ENCODE assay signal across 2 cellular contexts in the genomic region with DNA sequence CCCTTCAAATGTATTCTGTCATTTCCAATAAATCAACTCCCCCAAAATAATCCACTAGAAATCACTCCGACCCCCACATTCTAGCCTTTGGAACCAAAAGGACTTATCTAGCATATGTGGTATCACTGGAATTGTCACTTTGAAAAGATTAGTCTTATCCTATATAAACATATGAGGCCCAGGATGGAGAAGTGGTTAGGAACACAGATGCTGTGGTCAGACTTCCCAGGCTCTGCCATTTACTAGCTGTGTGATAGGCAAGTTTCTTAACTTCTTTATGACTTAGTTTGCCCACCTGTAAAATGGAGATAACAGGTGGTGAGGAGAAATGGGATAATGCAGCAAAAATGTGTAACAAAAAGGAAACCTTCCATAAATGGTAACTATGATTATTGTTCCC.
TF ChIP-seq lines count a peak whose summit lies in the region.

No MANE protein-coding gene starts in this region.

TF ChIP-seq in GM12878, 131 proteins besides CTCF, POLR2A, EP300 and RAD21 (continues in another document):
- TF ChIP-seq SMARCA5 (IDR thresholded peaks at IDR 0.05) (no peak), FOXM1 (IDR thresholded peaks at IDR 0.05; ENCODE audit: low read depth, low read length) (no peak), TARDBP (IDR thresholded peaks at IDR 0.05; ENCODE audit: borderline replicate concordance) (no peak), IKZF1 (conservative IDR thresholded peaks at IDR 0.05) (no peak), IRF4 (IDR thresholded peaks at IDR 0.05; ENCODE audit: low read depth, low read length) (no peak), ZNF622 (IDR thresholded peaks at IDR 0.05) (no peak), SUPT20H (IDR thresholded peaks at IDR 0.05; ENCODE audit: borderline replicate concordance, control insufficient read depth, low read depth, low read length) (no peak)
- TF ChIP-seq, protein P1, sequence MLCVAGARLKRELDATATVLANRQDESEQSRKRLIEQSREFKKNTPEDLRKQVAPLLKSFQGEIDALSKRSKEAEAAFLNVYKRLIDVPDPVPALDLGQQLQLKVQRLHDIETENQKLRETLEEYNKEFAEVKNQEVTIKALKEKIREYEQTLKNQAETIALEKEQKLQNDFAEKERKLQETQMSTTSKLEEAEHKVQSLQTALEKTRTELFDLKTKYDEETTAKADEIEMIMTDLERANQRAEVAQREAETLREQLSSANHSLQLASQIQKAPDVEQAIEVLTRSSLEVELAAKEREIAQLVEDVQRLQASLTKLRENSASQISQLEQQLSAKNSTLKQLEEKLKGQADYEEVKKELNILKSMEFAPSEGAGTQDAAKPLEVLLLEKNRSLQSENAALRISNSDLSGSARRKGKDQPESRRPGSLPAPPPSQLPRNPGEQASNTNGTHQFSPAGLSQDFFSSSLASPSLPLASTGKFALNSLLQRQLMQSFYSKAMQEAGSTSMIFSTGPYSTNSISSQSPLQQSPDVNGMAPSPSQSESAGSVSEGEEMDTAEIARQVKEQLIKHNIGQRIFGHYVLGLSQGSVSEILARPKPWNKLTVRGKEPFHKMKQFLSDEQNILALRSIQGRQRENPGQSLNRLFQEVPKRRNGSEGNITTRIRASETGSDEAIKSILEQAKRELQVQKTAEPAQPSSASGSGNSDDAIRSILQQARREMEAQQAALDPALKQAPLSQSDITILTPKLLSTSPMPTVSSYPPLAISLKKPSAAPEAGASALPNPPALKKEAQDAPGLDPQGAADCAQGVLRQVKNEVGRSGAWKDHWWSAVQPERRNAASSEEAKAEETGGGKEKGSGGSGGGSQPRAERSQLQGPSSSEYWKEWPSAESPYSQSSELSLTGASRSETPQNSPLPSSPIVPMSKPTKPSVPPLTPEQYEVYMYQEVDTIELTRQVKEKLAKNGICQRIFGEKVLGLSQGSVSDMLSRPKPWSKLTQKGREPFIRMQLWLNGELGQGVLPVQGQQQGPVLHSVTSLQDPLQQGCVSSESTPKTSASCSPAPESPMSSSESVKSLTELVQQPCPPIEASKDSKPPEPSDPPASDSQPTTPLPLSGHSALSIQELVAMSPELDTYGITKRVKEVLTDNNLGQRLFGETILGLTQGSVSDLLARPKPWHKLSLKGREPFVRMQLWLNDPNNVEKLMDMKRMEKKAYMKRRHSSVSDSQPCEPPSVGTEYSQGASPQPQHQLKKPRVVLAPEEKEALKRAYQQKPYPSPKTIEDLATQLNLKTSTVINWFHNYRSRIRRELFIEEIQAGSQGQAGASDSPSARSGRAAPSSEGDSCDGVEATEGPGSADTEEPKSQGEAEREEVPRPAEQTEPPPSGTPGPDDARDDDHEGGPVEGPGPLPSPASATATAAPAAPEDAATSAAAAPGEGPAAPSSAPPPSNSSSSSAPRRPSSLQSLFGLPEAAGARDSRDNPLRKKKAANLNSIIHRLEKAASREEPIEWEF (IDR thresholded peaks at IDR 0.05; ENCODE audit: insufficient replicate concordance, low read depth, low read length): no peak
- TF ChIP-seq, protein P2, sequence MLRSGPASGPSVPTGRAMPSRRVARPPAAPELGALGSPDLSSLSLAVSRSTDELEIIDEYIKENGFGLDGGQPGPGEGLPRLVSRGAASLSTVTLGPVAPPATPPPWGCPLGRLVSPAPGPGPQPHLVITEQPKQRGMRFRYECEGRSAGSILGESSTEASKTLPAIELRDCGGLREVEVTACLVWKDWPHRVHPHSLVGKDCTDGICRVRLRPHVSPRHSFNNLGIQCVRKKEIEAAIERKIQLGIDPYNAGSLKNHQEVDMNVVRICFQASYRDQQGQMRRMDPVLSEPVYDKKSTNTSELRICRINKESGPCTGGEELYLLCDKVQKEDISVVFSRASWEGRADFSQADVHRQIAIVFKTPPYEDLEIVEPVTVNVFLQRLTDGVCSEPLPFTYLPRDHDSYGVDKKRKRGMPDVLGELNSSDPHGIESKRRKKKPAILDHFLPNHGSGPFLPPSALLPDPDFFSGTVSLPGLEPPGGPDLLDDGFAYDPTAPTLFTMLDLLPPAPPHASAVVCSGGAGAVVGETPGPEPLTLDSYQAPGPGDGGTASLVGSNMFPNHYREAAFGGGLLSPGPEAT (IDR thresholded peaks at IDR 0.05; ENCODE audit: low read depth): no peak
- TF ChIP-seq, protein P3, sequence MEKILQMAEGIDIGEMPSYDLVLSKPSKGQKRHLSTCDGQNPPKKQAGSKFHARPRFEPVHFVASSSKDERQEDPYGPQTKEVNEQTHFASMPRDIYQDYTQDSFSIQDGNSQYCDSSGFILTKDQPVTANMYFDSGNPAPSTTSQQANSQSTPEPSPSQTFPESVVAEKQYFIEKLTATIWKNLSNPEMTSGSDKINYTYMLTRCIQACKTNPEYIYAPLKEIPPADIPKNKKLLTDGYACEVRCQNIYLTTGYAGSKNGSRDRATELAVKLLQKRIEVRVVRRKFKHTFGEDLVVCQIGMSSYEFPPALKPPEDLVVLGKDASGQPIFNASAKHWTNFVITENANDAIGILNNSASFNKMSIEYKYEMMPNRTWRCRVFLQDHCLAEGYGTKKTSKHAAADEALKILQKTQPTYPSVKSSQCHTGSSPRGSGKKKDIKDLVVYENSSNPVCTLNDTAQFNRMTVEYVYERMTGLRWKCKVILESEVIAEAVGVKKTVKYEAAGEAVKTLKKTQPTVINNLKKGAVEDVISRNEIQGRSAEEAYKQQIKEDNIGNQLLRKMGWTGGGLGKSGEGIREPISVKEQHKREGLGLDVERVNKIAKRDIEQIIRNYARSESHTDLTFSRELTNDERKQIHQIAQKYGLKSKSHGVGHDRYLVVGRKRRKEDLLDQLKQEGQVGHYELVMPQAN (conservative IDR thresholded peaks at IDR 0.05): no peak
- TF ChIP-seq, protein P4, sequence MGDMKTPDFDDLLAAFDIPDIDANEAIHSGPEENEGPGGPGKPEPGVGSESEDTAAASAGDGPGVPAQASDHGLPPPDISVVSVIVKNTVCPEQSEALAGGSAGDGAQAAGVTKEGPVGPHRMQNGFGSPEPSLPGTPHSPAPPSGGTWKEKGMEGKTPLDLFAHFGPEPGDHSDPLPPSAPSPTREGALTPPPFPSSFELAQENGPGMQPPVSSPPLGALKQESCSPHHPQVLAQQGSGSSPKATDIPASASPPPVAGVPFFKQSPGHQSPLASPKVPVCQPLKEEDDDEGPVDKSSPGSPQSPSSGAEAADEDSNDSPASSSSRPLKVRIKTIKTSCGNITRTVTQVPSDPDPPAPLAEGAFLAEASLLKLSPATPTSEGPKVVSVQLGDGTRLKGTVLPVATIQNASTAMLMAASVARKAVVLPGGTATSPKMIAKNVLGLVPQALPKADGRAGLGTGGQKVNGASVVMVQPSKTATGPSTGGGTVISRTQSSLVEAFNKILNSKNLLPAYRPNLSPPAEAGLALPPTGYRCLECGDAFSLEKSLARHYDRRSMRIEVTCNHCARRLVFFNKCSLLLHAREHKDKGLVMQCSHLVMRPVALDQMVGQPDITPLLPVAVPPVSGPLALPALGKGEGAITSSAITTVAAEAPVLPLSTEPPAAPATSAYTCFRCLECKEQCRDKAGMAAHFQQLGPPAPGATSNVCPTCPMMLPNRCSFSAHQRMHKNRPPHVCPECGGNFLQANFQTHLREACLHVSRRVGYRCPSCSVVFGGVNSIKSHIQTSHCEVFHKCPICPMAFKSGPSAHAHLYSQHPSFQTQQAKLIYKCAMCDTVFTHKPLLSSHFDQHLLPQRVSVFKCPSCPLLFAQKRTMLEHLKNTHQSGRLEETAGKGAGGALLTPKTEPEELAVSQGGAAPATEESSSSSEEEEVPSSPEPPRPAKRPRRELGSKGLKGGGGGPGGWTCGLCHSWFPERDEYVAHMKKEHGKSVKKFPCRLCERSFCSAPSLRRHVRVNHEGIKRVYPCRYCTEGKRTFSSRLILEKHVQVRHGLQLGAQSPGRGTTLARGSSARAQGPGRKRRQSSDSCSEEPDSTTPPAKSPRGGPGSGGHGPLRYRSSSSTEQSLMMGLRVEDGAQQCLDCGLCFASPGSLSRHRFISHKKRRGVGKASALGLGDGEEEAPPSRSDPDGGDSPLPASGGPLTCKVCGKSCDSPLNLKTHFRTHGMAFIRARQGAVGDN (IDR thresholded peaks at IDR 0.05): no peak

TF ChIP-seq in GM23338, 12 proteins besides CTCF, POLR2A, EP300 and RAD21 (continues in another document):
- TF ChIP-seq JUNB (IDR thresholded peaks at IDR 0.05; ENCODE audit: unreplicated experiment) (no peak), POLR2AphosphoS5 (IDR thresholded peaks at IDR 0.05; ENCODE audit: low read depth) (no peak), NANOG (IDR thresholded peaks at IDR 0.05; ENCODE audit: borderline replicate concordance) (no peak), EZH2phosphoT487 (IDR thresholded peaks at IDR 0.05; ENCODE audit: unreplicated experiment) (no peak), CREB1 (CRISPR knock-in tag; IDR thresholded peaks at IDR 0.05; ENCODE audit: low read depth) (no peak), EZH2 (IDR thresholded peaks at IDR 0.05; ENCODE audit: low read depth, unreplicated experiment) (no peak), ZNF114 (CRISPR knock-in tag; IDR thresholded peaks at IDR 0.05) (no peak), STAT1 (IDR thresholded peaks at IDR 0.05; ENCODE audit: unreplicated experiment) (no peak)
- TF ChIP-seq, protein P5, sequence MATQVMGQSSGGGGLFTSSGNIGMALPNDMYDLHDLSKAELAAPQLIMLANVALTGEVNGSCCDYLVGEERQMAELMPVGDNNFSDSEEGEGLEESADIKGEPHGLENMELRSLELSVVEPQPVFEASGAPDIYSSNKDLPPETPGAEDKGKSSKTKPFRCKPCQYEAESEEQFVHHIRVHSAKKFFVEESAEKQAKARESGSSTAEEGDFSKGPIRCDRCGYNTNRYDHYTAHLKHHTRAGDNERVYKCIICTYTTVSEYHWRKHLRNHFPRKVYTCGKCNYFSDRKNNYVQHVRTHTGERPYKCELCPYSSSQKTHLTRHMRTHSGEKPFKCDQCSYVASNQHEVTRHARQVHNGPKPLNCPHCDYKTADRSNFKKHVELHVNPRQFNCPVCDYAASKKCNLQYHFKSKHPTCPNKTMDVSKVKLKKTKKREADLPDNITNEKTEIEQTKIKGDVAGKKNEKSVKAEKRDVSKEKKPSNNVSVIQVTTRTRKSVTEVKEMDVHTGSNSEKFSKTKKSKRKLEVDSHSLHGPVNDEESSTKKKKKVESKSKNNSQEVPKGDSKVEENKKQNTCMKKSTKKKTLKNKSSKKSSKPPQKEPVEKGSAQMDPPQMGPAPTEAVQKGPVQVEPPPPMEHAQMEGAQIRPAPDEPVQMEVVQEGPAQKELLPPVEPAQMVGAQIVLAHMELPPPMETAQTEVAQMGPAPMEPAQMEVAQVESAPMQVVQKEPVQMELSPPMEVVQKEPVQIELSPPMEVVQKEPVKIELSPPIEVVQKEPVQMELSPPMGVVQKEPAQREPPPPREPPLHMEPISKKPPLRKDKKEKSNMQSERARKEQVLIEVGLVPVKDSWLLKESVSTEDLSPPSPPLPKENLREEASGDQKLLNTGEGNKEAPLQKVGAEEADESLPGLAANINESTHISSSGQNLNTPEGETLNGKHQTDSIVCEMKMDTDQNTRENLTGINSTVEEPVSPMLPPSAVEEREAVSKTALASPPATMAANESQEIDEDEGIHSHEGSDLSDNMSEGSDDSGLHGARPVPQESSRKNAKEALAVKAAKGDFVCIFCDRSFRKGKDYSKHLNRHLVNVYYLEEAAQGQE (IDR thresholded peaks at IDR 0.05; ENCODE audit: unreplicated experiment): no peak
- TF ChIP-seq, protein P6, sequence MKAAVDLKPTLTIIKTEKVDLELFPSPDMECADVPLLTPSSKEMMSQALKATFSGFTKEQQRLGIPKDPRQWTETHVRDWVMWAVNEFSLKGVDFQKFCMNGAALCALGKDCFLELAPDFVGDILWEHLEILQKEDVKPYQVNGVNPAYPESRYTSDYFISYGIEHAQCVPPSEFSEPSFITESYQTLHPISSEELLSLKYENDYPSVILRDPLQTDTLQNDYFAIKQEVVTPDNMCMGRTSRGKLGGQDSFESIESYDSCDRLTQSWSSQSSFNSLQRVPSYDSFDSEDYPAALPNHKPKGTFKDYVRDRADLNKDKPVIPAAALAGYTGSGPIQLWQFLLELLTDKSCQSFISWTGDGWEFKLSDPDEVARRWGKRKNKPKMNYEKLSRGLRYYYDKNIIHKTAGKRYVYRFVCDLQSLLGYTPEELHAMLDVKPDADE (IDR thresholded peaks at IDR 0.05): no peak
- TF ChIP-seq, protein P7, sequence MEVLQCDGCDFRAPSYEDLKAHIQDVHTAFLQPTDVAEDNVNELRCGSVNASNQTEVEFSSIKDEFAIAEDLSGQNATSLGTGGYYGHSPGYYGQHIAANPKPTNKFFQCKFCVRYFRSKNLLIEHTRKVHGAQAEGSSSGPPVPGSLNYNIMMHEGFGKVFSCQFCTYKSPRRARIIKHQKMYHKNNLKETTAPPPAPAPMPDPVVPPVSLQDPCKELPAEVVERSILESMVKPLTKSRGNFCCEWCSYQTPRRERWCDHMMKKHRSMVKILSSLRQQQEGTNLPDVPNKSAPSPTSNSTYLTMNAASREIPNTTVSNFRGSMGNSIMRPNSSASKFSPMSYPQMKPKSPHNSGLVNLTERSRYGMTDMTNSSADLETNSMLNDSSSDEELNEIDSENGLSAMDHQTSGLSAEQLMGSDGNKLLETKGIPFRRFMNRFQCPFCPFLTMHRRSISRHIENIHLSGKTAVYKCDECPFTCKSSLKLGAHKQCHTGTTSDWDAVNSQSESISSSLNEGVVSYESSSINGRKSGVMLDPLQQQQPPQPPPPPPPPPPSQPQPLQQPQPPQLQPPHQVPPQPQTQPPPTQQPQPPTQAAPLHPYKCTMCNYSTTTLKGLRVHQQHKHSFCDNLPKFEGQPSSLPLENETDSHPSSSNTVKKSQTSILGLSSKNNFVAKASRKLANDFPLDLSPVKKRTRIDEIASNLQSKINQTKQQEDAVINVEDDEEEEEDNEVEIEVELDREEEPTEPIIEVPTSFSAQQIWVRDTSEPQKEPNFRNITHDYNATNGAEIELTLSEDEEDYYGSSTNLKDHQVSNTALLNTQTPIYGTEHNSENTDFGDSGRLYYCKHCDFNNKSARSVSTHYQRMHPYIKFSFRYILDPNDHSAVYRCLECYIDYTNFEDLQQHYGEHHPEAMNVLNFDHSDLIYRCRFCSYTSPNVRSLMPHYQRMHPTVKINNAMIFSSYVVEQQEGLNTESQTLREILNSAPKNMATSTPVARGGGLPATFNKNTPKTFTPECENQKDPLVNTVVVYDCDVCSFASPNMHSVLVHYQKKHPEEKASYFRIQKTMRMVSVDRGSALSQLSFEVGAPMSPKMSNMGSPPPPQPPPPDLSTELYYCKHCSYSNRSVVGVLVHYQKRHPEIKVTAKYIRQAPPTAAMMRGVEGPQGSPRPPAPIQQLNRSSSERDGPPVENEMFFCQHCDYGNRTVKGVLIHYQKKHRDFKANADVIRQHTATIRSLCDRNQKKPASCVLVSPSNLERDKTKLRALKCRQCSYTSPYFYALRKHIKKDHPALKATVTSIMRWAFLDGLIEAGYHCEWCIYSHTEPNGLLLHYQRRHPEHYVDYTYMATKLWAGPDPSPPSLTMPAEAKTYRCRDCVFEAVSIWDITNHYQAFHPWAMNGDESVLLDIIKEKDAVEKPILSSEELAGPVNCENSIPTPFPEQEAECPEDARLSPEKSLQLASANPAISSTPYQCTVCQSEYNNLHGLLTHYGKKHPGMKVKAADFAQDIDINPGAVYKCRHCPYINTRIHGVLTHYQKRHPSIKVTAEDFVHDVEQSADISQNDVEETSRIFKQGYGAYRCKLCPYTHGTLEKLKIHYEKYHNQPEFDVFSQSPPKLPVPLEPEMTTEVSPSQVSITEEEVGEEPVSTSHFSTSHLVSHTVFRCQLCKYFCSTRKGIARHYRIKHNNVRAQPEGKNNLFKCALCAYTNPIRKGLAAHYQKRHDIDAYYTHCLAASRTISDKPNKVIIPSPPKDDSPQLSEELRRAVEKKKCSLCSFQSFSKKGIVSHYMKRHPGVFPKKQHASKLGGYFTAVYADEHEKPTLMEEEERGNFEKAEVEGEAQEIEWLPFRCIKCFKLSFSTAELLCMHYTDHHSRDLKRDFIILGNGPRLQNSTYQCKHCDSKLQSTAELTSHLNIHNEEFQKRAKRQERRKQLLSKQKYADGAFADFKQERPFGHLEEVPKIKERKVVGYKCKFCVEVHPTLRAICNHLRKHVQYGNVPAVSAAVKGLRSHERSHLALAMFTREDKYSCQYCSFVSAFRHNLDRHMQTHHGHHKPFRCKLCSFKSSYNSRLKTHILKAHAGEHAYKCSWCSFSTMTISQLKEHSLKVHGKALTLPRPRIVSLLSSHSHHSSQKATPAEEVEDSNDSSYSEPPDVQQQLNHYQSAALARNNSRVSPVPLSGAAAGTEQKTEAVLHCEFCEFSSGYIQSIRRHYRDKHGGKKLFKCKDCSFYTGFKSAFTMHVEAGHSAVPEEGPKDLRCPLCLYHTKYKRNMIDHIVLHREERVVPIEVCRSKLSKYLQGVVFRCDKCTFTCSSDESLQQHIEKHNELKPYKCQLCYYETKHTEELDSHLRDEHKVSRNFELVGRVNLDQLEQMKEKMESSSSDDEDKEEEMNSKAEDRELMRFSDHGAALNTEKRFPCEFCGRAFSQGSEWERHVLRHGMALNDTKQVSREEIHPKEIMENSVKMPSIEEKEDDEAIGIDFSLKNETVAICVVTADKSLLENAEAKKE (CRISPR knock-in tag; IDR thresholded peaks at IDR 0.05): no peak
